ENCODE assay signal across 21 cellular contexts in the genomic region with DNA sequence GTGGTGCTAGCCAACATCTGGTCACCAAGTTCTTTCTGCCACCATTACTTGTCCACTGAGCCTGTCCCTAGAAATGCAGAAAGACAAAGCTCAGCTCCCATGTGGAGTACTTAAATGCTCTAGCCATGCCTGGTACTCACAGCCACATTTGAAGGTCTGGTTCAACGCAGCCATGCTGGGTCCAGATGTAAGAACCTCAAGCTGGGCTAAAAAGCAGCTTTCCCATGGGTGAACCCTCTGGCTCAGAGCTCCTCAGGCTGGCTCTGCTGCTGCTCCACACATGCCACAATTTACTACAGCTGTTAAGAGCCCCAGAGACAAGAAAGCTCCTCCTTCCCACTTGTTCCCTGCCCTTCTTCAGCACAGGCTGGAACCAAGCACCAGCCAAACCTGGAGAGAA.
DNase-seq lines count a peak whose midpoint lies in the region; ATAC-seq, FAIRE-seq and TF ChIP-seq lines count a peak whose summit lies in the region.
"Had no signal": no experiment of that assay in that cellular context is flagged by ENCODE, and none has a peak within 500 bp of the region (broad histone marks: within the 10 kb centered on the region; RNA-seq: fewer than 3 reads in every experiment).

No MANE protein-coding gene starts in this region.

- H3K27me3 Mint-ChIP-seq in brain (peaks cover 3% of the 10 kb centered on the region), immature natural killer cell (ENCODE audit: low read depth in 3 of 3) (peaks cover 0 to 6% (median 0%) of the 10 kb centered on the region in 3 donors)
- no peaks in the 10 kb centered on the region for H3K27me3 Mint-ChIP-seq in activated T-cell treated with anti-CD3 and anti-CD28 coated beads, Interleukin-2, amount 50 U/mL, for 4 hours (ENCODE audit: low read depth)
- H3K27me3 Mint-ChIP-seq: CD4-positive, CD25-positive, alpha-beta regulatory T cell had no signal

- H3K27me3 ChIP-seq in pancreas = no peaks in the 10 kb centered on the region
- H3K27me3 ChIP-seq: right lobe of liver had no signal

- FAIRE-seq in pancreas (lab: Jason Lieb, UNC) = no peak

- H3K9me3 Mint-ChIP-seq in brain = no peaks in the 10 kb centered on the region
- no peaks in the 10 kb centered on the region for H3K9me3 Mint-ChIP-seq in immature natural killer cell
- no peaks in the 10 kb centered on the region for H3K9me3 Mint-ChIP-seq in activated T-cell treated with anti-CD3 and anti-CD28 coated beads, Interleukin-2, amount 50 U/mL, for 4 hours
- H3K9me3 Mint-ChIP-seq: activated naive CD4-positive, alpha-beta T cell treated with anti-CD3 and anti-CD28 coated beads, Interleukin-2, amount 10 ng/mL, durations not matched to agents 7 days and 5 days; mesothelial cell of epicardium; natural killer cell had no signal

- peak overlapping the region; percentile 40 to 60 (median 50) for H3K27ac ChIP-seq in pancreas
- H3K27ac ChIP-seq: right lobe of liver had no signal

- H3K4me3 ChIP-seq in pancreas = no peak overlapping the region
- H3K4me3 ChIP-seq: right lobe of liver had no signal

- H3K36me3 Mint-ChIP-seq in brain (no peaks in the 10 kb centered on the region), immature natural killer cell (peaks cover 0 to 7% (median 0%) of the 10 kb centered on the region in 3 donors)
- no peaks in the 10 kb centered on the region for H3K36me3 Mint-ChIP-seq in activated T-cell treated with anti-CD3 and anti-CD28 coated beads, Interleukin-2, amount 50 U/mL, for 4 hours (ENCODE audit: insufficient read depth)
- H3K36me3 Mint-ChIP-seq: activated naive CD4-positive, alpha-beta T cell treated with anti-CD3 and anti-CD28 coated beads, Interleukin-2, amount 10 ng/mL, durations not matched to agents 7 days and 5 days; mesothelial cell of epicardium; natural killer cell had no signal

- TF ChIP-seq CTCF in brain (conservative IDR thresholded peaks at IDR 0.05) = no peak
- no peak for TF ChIP-seq CTCF in pancreas (IDR thresholded peaks at IDR 0.05)

- H3K36me3 ChIP-seq in pancreas = no peaks in the 10 kb centered on the region
- H3K36me3 ChIP-seq: right lobe of liver had no signal

- H3K9me3 ChIP-seq in pancreas = no peaks in the 10 kb centered on the region
- H3K9me3 ChIP-seq: right lobe of liver had no signal

- peaks cover 32 to 55% (median 52%) of the 10 kb centered on the region in 3 donors for H3K4me1 ChIP-seq in pancreas
- H3K4me1 ChIP-seq: right lobe of liver had no signal

- ATAC-seq in Right ventricle myocardium superior (ENCODE audit: poor library complexity) = peak; percentile 28
- peak in 1 of 4 donors; percentile 2 for ATAC-seq in pancreas
- ATAC-seq in activated T-cell treated with anti-CD3 and anti-CD28 coated beads, Interleukin-2, amount 50 U/mL, for 4 hours = no peak
- ATAC-seq: HCT116, natural killer cell, right lobe of liver had no signal

- intact Hi-C loops in Right ventricle myocardium superior (cut with DNase I) = no loop called here
- intact Hi-C loops in pancreas (cut with DNase I) = no loop called here

- peak overlapping the region in 3 of 5 experiments; percentile 4 to 31 (median 11) for H3K4me3 Mint-ChIP-seq in brain
- no peak overlapping the region for H3K4me3 Mint-ChIP-seq in immature natural killer cell
- no peak overlapping the region for H3K4me3 Mint-ChIP-seq in activated T-cell treated with anti-CD3 and anti-CD28 coated beads, Interleukin-2, amount 50 U/mL, for 4 hours
- H3K4me3 Mint-ChIP-seq: activated naive CD4-positive, alpha-beta T cell treated with anti-CD3 and anti-CD28 coated beads, Interleukin-2, amount 10 ng/mL, durations not matched to agents 7 days and 5 days; CD4-positive, CD25-positive, alpha-beta regulatory T cell; mesothelial cell of epicardium; natural killer cell had no signal

- 40 to 42% methylated on average over 1 of the region's 1 CpG for WGBS in pancreas, 2 donors

- DNase-seq in GM03348 (ENCODE audit: low spot score) = peak; percentile 78
- peak; percentile 61 for DNase-seq in Right ventricle myocardium superior
- peak in 1 of 6 donors; percentile 18 for DNase-seq in pancreas
- no peak for DNase-seq in HPDE6-E6E7 (ENCODE audit: extremely low spot score)
- no peak for DNase-seq in foreskin melanocyte
- DNase-seq in immature natural killer cell = no peak
- no peak for DNase-seq in activated T-cell treated with anti-CD3 and anti-CD28 coated beads, Interleukin-2, amount 50 U/mL, for 4 hours
- DNase-seq: activated CD4-positive, alpha-beta T cell treated with anti-CD3 and anti-CD28 coated beads for 4 hours; activated naive CD4-positive, alpha-beta T cell treated with anti-CD3 and anti-CD28 coated beads, Interleukin-2, amount 10 ng/mL, durations not matched to agents 7 days and 5 days; activated T-cell treated with anti-CD3 and anti-CD28 coated beads, Interleukin-2, amount 50 U/mL, for 48 hours; CD4-positive, CD25-positive, alpha-beta regulatory T cell; GDM1; KG1; natural killer cell; NCI-H1436 treated with DMSO at 0.1 percent for 48 hours; OCI-M1; right lobe of liver; T-helper 1 cell had no signal

- H3K27ac Mint-ChIP-seq in brain = peak overlapping the region; percentile 32 to 91 (median 62)
- no peak overlapping the region for H3K27ac Mint-ChIP-seq in immature natural killer cell
- H3K27ac Mint-ChIP-seq: activated naive CD4-positive, alpha-beta T cell treated with anti-CD3 and anti-CD28 coated beads, Interleukin-2, amount 10 ng/mL, durations not matched to agents 7 days and 5 days; mesothelial cell of epicardium; natural killer cell had no signal

- peaks cover 90% of the 10 kb centered on the region for H3K4me1 Mint-ChIP-seq in brain
- no peaks in the 10 kb centered on the region for H3K4me1 Mint-ChIP-seq in immature natural killer cell
- H3K4me1 Mint-ChIP-seq in activated T-cell treated with anti-CD3 and anti-CD28 coated beads, Interleukin-2, amount 50 U/mL, for 4 hours (ENCODE audit: low read depth) = no peaks in the 10 kb centered on the region
- H3K4me1 Mint-ChIP-seq: activated naive CD4-positive, alpha-beta T cell treated with anti-CD3 and anti-CD28 coated beads, Interleukin-2, amount 10 ng/mL, durations not matched to agents 7 days and 5 days had no signal

Comparison
In these comparisons a context has a peak if more than half of its experiments do, and no peak if none do; other contexts are left out.
1. DNase-seq: peak in GM03348 (single experiment) and Right ventricle myocardium superior (single experiment); none in HPDE6-E6E7 (single experiment), foreskin melanocyte (single experiment), immature natural killer cell (0 of 3) and activated T-cell treated with anti-CD3 and anti-CD28 coated beads, Interleukin-2, amount 50 U/mL, for 4 hours (single experiment).
2. H3K27ac Mint-ChIP-seq: peak in brain (5 of 5); none in immature natural killer cell (0 of 6).
3. H3K4me3 Mint-ChIP-seq: peak in brain (3 of 5); none in immature natural killer cell (0 of 5) and activated T-cell treated with anti-CD3 and anti-CD28 coated beads, Interleukin-2, amount 50 U/mL, for 4 hours (single experiment).